8 cellular contexts compared by ENCODE assay signal in the genomic region with DNA sequence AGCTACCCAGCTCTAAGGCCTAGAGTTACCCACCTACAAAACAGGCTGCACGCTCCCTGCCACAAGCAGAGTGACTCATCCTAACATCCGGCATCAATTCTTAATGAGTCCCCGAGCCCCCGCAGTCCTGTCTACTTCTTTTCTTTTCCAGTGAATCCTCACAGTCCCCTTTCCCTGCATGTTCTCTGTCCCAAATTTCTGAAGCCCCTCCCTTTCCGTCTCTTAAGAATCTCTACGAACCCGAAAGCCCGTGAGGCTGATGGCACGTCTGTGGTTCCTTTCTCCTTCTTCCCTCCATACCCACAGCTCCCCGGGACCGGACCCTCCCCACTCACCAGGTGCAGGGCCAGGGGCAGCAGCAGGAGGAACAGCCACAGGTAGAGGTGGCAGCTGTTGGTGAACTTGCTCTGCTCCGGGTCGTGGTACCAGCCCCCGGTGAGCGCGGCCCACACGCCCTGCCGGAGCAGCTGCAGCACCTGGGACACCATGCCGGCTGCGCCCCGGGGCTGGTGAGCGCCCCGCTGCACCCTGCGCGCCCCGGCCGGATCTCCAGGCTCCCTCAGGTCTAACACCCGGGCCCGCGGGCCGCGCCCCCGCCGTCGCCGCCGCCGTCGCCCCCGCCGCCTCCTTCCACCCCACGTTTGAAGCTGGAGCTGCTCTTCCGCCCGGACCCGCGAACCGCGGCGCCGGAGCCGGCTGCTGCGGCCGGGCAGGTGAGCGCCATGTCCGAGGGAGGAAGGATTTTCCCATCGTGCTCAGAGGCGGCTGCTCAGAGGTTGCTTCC. TPM values are rescaled to one million over a fixed set of nuclear protein-coding genes. Genes with fewer than 3 reads are reported as not detected.
DNase-seq lines count a peak whose midpoint lies in the region; ATAC-seq and TF ChIP-seq lines count a peak whose summit lies in the region.

A gene with protein sequence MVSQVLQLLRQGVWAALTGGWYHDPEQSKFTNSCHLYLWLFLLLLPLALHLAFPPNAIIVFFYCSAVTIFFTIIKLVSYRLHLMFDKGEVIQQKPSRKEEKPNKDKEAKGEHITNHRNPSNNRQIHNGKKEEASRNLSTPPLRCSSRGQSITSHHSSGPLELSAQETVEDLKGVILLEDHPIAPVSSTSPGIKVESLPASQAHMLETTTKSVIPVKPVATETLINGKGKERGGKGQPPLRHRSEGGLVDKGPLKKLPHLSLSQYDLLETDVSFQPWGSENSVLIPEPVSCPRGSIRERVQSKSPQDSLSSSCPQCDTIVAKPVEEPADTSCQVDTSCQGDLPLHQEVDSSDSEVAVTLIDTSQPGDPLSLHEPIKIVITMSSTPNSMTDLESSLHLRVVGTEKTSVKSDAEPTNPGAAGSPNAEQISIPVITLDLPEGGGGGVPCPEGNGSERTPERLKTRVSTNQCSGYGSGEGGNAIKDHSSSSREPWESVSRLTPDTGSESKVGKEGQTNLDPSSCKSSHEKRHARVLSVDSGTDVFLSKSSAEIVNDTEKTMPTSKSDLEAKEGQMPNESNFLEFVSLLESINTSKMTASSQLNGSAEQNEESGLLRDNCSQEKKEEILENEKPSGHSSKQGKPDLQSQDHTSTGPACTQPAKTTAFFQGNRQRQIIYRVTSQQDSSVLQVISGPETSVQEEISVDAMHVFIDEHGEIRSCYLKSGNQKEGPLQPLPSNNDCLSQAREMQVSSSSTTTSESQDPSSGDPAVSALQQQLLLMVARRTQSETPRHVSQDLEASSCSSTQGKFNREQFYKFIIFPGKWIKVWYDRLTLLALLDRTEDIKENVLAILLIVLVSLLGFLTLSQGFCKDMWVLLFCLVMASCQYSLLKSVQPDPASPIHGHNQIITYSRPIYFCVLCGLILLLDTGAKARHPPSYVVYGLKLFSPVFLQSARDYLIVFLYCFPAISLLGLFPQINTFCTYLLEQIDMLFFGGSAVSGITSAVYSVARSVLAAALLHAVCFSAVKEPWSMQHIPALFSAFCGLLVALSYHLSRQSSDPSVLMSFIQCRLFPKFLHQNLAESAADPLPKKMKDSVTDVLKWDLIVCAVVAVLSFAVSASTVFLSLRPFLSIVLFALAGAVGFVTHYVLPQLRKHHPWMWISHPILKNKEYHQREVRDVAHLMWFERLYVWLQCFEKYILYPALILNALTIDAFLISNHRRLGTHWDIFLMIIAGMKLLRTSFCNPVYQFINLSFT (N-terminal part only) (minus strand): TSS at position 735 of the 784 bp plus-strand sequence. CDS start 247 bp downstream, at position 488.

- no peak for TF ChIP-seq CTCF in activated B cell treated with CpG ODN at 0.5 μM for 24 hours (IDR thresholded peaks at IDR 0.05)

- H3K9me3 Mint-ChIP-seq in activated B cell treated with CpG ODN at 0.5 μM for 24 hours, result no peaks in the 10 kb centered on the region

- H3K4me3 Mint-ChIP-seq in activated B cell treated with CpG ODN at 0.5 μM for 24 hours, result peak within 1 kb of the TSS; percentile 84

- DNase-seq in DMS153 treated with DMSO at 0.1 percent for 48 hours (lab: John Stamatoyannopoulos, UW; ENCODE audit: unreplicated experiment) (peak; percentile 7), DMS153 (lab: John Stamatoyannopoulos, UW) (no peak), NCI-H2081 treated with DMSO at 0.1 percent for 48 hours (lab: John Stamatoyannopoulos, UW) (peak; percentile 34), activated B cell treated with CpG ODN at 0.5 μM for 24 hours (peak; percentile 41), cerebellar cortex (ENCODE audit: low spot score) (peak; percentile 84), left kidney (ENCODE audit: low read depth, low spot score) (peak; percentile 91)
- DNase-seq in stimulated activated CD4-positive, alpha-beta T cell treated with anti-CD3 and anti-CD28 coated beads, Interleukin-2, amount 100 ng/mL, for 48 hours, result peak; percentile 59

- peak within 1 kb of the TSS; percentile 69 for H3K27ac Mint-ChIP-seq in activated B cell treated with CpG ODN at 0.5 μM for 24 hours

- intact Hi-C loops in activated B cell treated with CpG ODN at 0.5 μM for 24 hours (cut with micrococcal nuclease), result loop anchor here (1.0 kb wide), 2 partner anchors 32 to 345 kb away; a partner anchor contains a TSS

- peak; percentile 81 for ATAC-seq in HG02943 (IDR thresholded peaks at IDR 0.05; ENCODE audit: low read depth, unreplicated experiment)
- ATAC-seq in activated B cell treated with CpG ODN at 0.5 μM for 24 hours (ENCODE audit: low read depth), result peak; percentile 84

- POLR2A ChIA-PET in activated B cell treated with CpG ODN at 0.5 μM for 24 hours (lab: Charles Lee), result interaction anchor here (0.7 kb wide), 1 partner anchor 1078 kb away, joined by 3 read pairs; a partner anchor contains a TSS

- no peaks in the 10 kb centered on the region for H3K27me3 Mint-ChIP-seq in activated B cell treated with CpG ODN at 0.5 μM for 24 hours

- CTCF ChIA-PET in activated B cell treated with CpG ODN at 0.5 μM for 24 hours (lab: Charles Lee), result interaction anchor here (1.4 to 2.3 kb wide), 2 partner anchors 10 to 11 kb away, joined by 5 to 10 read pairs; no protein-coding TSS in a partner anchor

- H3K36me3 Mint-ChIP-seq in activated B cell treated with CpG ODN at 0.5 μM for 24 hours (ENCODE audit: low read depth), result no peaks in the 10 kb centered on the region

- H3K4me1 Mint-ChIP-seq in activated B cell treated with CpG ODN at 0.5 μM for 24 hours, result peaks cover 14% of the 10 kb centered on the region

RNA-seq across cellular contexts. Expression of the gene that starts here (rescaled TPM):
- total RNA-seq in activated B cell treated with CpG ODN at 0.5 μM for 24 hours, result 18.4 and 20.4 TPM in 2 replicates
